In genomic region chr10:80455461-80456345, GRCh38 we compare ENCODE assay signal across 7 cellular contexts. TPM values are rescaled to one million over a fixed set of nuclear protein-coding genes. Genes with fewer than 3 reads are reported as not detected.
DNase-seq lines count a peak whose midpoint lies in the region; ATAC-seq lines count a peak whose summit lies in the region.

No MANE protein-coding gene starts in this region.

- peaks cover 50% of the 10 kb centered on the region for H3K4me1 ChIP-seq in HUES6 (ENCODE audit: control insufficient read depth, insufficient read depth, low read length)
- H3K4me1 ChIP-seq in iPS-20b (ENCODE audit: insufficient read depth, low read length) = peaks cover 30% of the 10 kb centered on the region
- peaks cover 51% of the 10 kb centered on the region for H3K4me1 ChIP-seq in stomach smooth muscle (ENCODE audit: control insufficient read depth, insufficient read depth, low read length)

- H3K9me3 Mint-ChIP-seq in activated naive CD8-positive, alpha-beta T cell treated with anti-CD3 and anti-CD28 coated beads for 36 hours = no peaks in the 10 kb centered on the region

- H3K4me3 ChIP-seq in HUES6 (ENCODE audit: low read depth, low read length) (peak overlapping the region; percentile 84), iPS-20b (ENCODE audit: low read length) (peak overlapping the region; percentile 87), stomach smooth muscle (ENCODE audit: low read length in 2 of 2) (peak overlapping the region; percentile 57 to 80)

- H3K36me3 ChIP-seq in HUES6 (ENCODE audit: control insufficient read depth, insufficient read depth, low read length) (no peaks in the 10 kb centered on the region), iPS-20b (ENCODE audit: insufficient read depth, low read depth, low read length) (no peaks in the 10 kb centered on the region), stomach smooth muscle (ENCODE audit: control insufficient read depth in 2 of 2, insufficient read depth in 2 of 2, low read length in 2 of 2) (no peaks in the 10 kb centered on the region)

- H3K27me3 ChIP-seq in HUES6 (ENCODE audit: control insufficient read depth, insufficient read depth, low read length) = 0 out of 2 replicates have a peak, but pooled peaks cover 7% of the 10 kb centered on the region
- H3K27me3 ChIP-seq in iPS-20b (ENCODE audit: insufficient read depth, low read length) = peaks cover 9% of the 10 kb centered on the region; the same call in 1 of the 2 replicates
- H3K27me3 ChIP-seq in stomach smooth muscle (ENCODE audit: control insufficient read depth in 1 of 2, insufficient read depth in 2 of 2, low read length in 2 of 2) = no peaks in the 10 kb centered on the region

- H3K36me3 Mint-ChIP-seq in activated naive CD8-positive, alpha-beta T cell treated with anti-CD3 and anti-CD28 coated beads for 36 hours = peaks cover 22% of the 10 kb centered on the region

- H3K9ac ChIP-seq in HUES6 (ENCODE audit: low read length) (peak overlapping the region; percentile 86), iPS-20b (ENCODE audit: low read depth, low read length) (peak overlapping the region; percentile 86; the same call in 1 of the 2 replicates), stomach smooth muscle (ENCODE audit: low read length in 2 of 2) (peak overlapping the region; percentile 73 to 81)

- DNase-seq in activated naive CD8-positive, alpha-beta T cell treated with anti-CD3 and anti-CD28 coated beads for 36 hours = no peak
- DNase-seq in stimulated activated CD8-positive, alpha-beta memory T cell treated with anti-CD3 and anti-CD28 coated beads, Interleukin-4, amount 100 ng/mL, for 48 hours = no peak
- no peak for DNase-seq in NCI-H2107 (lab: John Stamatoyannopoulos, UW)

- H3K4me1 Mint-ChIP-seq in activated naive CD8-positive, alpha-beta T cell treated with anti-CD3 and anti-CD28 coated beads for 36 hours = peaks cover 50% of the 10 kb centered on the region

- H3K27me3 Mint-ChIP-seq in activated naive CD8-positive, alpha-beta T cell treated with anti-CD3 and anti-CD28 coated beads for 36 hours = no peaks in the 10 kb centered on the region

- peak overlapping the region; percentile 93 for H3K4me3 Mint-ChIP-seq in activated naive CD8-positive, alpha-beta T cell treated with anti-CD3 and anti-CD28 coated beads for 36 hours

- H3K27ac ChIP-seq in HUES6 (ENCODE audit: low read depth, low read length) (no peak overlapping the region), iPS-20b (ENCODE audit: low read length) (no peak overlapping the region), stomach smooth muscle (ENCODE audit: low read length) (peak overlapping the region; percentile 76)

- peaks cover 3% of the 10 kb centered on the region; the same call in 1 of the 2 replicates for H3K9me3 ChIP-seq in HUES6 (ENCODE audit: control insufficient read depth, insufficient read depth, low read depth, low read length)
- H3K9me3 ChIP-seq in iPS-20b (ENCODE audit: insufficient read depth, low read depth, low read length) = no peaks in the 10 kb centered on the region
- peaks cover 0 to 4% of the 10 kb centered on the region in 2 donors for H3K9me3 ChIP-seq in stomach smooth muscle (ENCODE audit: control insufficient read depth in 2 of 2, low read length in 2 of 2)

- ATAC-seq in HG02623 (IDR thresholded peaks at IDR 0.05; ENCODE audit: unreplicated experiment) = no peak

- peak overlapping the region; percentile 92 for H3K27ac Mint-ChIP-seq in activated naive CD8-positive, alpha-beta T cell treated with anti-CD3 and anti-CD28 coated beads for 36 hours

RNA-seq across cellular contexts. Expression of gene TSPAN14, which starts 1.6 kb away (rescaled TPM):
- total RNA-seq in activated naive CD8-positive, alpha-beta T cell treated with anti-CD3 and anti-CD28 coated beads for 36 hours = 10 to 100 TPM; 39.6 to 40.4 TPM

RNA-seq across cellular contexts. Expression of gene PRXL2A, which starts 47.4 kb away (rescaled TPM):
- total RNA-seq in activated naive CD8-positive, alpha-beta T cell treated with anti-CD3 and anti-CD28 coated beads for 36 hours = 10 to 100 TPM; 23.3 to 24.5 TPM
